In the genomic region with DNA sequence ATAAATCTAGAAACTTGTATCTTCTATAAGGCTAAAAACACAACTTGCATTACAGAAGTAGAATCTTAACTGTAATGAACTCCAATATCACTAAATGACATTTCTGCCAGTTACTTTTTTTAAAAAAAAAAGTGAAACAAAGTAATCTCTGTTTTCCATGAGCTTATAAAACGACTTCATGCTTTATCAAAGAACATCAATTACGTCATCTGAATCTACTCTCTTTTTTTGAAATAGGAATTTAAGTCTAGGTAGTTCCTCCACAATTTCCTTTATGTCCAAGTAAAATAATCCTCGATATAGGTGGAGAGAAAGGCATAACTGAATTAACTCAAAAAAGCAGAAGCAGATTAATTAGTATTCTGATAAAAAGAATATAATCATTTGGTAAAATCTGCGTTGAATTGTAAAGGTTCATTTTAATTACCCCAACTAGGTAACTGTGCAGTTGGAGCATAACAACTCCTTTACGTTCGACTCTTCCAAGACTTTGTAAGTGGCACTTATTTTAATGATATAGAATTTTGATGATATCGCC, we compare ENCODE assay signal across 9 cellular contexts. TPM values are rescaled to one million over a fixed set of nuclear protein-coding genes. Genes with fewer than 3 reads are reported as not detected.
A peak's percentile ranks its signal among the peaks of the same experiment; 100 is the strongest.
DNase-seq lines count a peak whose midpoint lies in the region; ATAC-seq and TF ChIP-seq lines count a peak whose summit lies in the region.
"Had no signal": no experiment of that assay in that cellular context is flagged by ENCODE, and none has a peak within 500 bp of the region (broad histone marks: within the 10 kb centered on the region; RNA-seq: fewer than 3 reads in every experiment).

No MANE protein-coding gene starts in this region.

- H3K27me3 Mint-ChIP-seq in natural killer cell treated with Interleukin-12 subunit alpha and Interleukin-12 subunit beta and Interleukin-15 and Interleukin-18, amount 100 ng/mL, for 72 hours, result peaks cover 30 to 42% of the 10 kb centered on the region in 2 donors

- peak overlapping the region; percentile 94 for H3K4me3 Mint-ChIP-seq in natural killer cell treated with Interleukin-12 subunit alpha and Interleukin-12 subunit beta and Interleukin-15 and Interleukin-18, amount 100 ng/mL, for 72 hours

- no peak for ATAC-seq in natural killer cell treated with Interleukin-12 subunit alpha and Interleukin-12 subunit beta and Interleukin-15 and Interleukin-18, amount 100 ng/mL, for 72 hours
- no peak for ATAC-seq in GM19397 (IDR thresholded peaks at IDR 0.05; ENCODE audit: unreplicated experiment)

- H3K9me2 ChIP-seq in MM.1S (replicated peaks; ENCODE audit: insufficient read depth, low read length), result no peaks in the 10 kb centered on the region

- H3K4me1 ChIP-seq in MM.1S (ENCODE audit: low read length), result no peaks in the 10 kb centered on the region
- H3K4me1 ChIP-seq in ectodermal cell (ENCODE audit: control insufficient read depth, insufficient read depth, low read length), result peaks cover 11% of the 10 kb centered on the region

- peak overlapping the region; percentile 84 for H3K4me2 ChIP-seq in MM.1S (ENCODE audit: low read depth, low read length)

- H3K27ac Mint-ChIP-seq in natural killer cell treated with Interleukin-12 subunit alpha and Interleukin-12 subunit beta and Interleukin-15 and Interleukin-18, amount 100 ng/mL, for 72 hours, result no peak overlapping the region

- 13 to 39% methylated on average over 4 to 7 of the region's 7 CpGs for WGBS in ectodermal cell, 2 experiments

- CTCF ChIA-PET in AG04450 (lab: Charles Lee), result interaction anchor here (0.7 to 1.5 kb wide), 5 partner anchors 10 to 113 kb away, joined by 3 to 11 read pairs (median 4); no protein-coding TSS in a partner anchor

- no peaks in the 10 kb centered on the region for H3K36me3 Mint-ChIP-seq in natural killer cell treated with Interleukin-12 subunit alpha and Interleukin-12 subunit beta and Interleukin-15 and Interleukin-18, amount 100 ng/mL, for 72 hours

- H3K27ac ChIP-seq in AG04450 (ENCODE audit: low read depth, low read length), result no peak overlapping the region
- no peak overlapping the region for H3K27ac ChIP-seq in MM.1S (ENCODE audit: low read length)
- H3K27ac ChIP-seq in ectodermal cell (ENCODE audit: insufficient read depth, low read depth, low read length, poor library complexity, severe bottlenecking), result no peak overlapping the region

- DNase-seq in AG04450 (ENCODE audit: low read depth, low spot score) (no peak), MM.1S (no peak), NCI-H2227 treated with DMSO at 0.1 percent for 48 hours (lab: John Stamatoyannopoulos, UW) (no peak)
- no peak for DNase-seq in natural killer cell treated with Interleukin-12 subunit alpha and Interleukin-12 subunit beta and Interleukin-15 and Interleukin-18, amount 100 ng/mL, for 72 hours (ENCODE audit: low spot score)
- DNase-seq in stimulated activated CD4-positive, alpha-beta T cell treated with anti-CD3 and anti-CD28 coated beads, Interleukin-15, amount 100 ng/mL, for 24 hours, result no peak
- no peak for DNase-seq in stimulated activated CD4-positive, alpha-beta T cell treated with anti-CD3 and anti-CD28 coated beads, Interleukin-1b, Interleukin-23, amount 100 ng/mL, for 48 hours
- DNase-seq: NCI-H1092 had no signal

- peaks cover 8 to 11% of the 10 kb centered on the region in 2 donors for H3K4me1 Mint-ChIP-seq in natural killer cell treated with Interleukin-12 subunit alpha and Interleukin-12 subunit beta and Interleukin-15 and Interleukin-18, amount 100 ng/mL, for 72 hours (ENCODE audit: low read depth in 2 of 2)

- H3F3A ChIP-seq in MM.1S (ENCODE audit: insufficient read depth, low read length), result peaks cover 6% of the 10 kb centered on the region; the same call in 1 of the 2 replicates

- H3K79me2 ChIP-seq in MM.1S (ENCODE audit: low read length), result no peaks in the 10 kb centered on the region

- H2AFZ ChIP-seq in MM.1S (ENCODE audit: low read length), result peak overlapping the region; percentile 84

- no peaks in the 10 kb centered on the region for H4K20me1 ChIP-seq in MM.1S (ENCODE audit: insufficient read depth, low read length)

- H3K36me3 ChIP-seq in MM.1S (replicated peaks; ENCODE audit: insufficient read depth, low read length) (no peaks in the 10 kb centered on the region), ectodermal cell (ENCODE audit: control insufficient read depth, insufficient read depth, low read length) (no peaks in the 10 kb centered on the region)

- H3K27me3 ChIP-seq in AG04450 (ENCODE audit: control insufficient read depth, insufficient read depth, low read length) (no peaks in the 10 kb centered on the region), MM.1S (replicated peaks; ENCODE audit: insufficient read depth, low read length) (peaks cover 13% of the 10 kb centered on the region; the same call in 1 of the 2 replicates), ectodermal cell (ENCODE audit: control insufficient read depth, insufficient read depth, low read length, poor library complexity, severe bottlenecking) (peaks cover 12% of the 10 kb centered on the region)

- POLR2A ChIA-PET in AG04450 (lab: Yijun Ruan, JAX), result interaction anchor here (1.0 kb wide), 1 partner anchor 33 kb away, joined by 3 read pairs; no protein-coding TSS in a partner anchor

- no peak overlapping the region; the same call in 1 of the 2 replicates for H3K9ac ChIP-seq in MM.1S (ENCODE audit: low read length)

- no peaks in the 10 kb centered on the region for H3K9me3 Mint-ChIP-seq in natural killer cell treated with Interleukin-12 subunit alpha and Interleukin-12 subunit beta and Interleukin-15 and Interleukin-18, amount 100 ng/mL, for 72 hours

- peak overlapping the region; percentile 85 for H3K4me3 ChIP-seq in AG04450 (ENCODE audit: low read depth, low read length)
- peak overlapping the region; percentile 70 for H3K4me3 ChIP-seq in MM.1S (ENCODE audit: low read length)
- H3K4me3 ChIP-seq in ectodermal cell (ENCODE audit: insufficient read depth, low read depth, low read length), result peak overlapping the region; percentile 84

- TF ChIP-seq CTCF in AG04450 (IDR thresholded peaks at IDR 0.05; ENCODE audit: low read depth, low read length) (no peak), MM.1S (IDR thresholded peaks at IDR 0.05; ENCODE audit: low read length) (no peak)

- H3K9me3 ChIP-seq in AG04450 (ENCODE audit: control insufficient read depth, insufficient read depth, low read length) (no peaks in the 10 kb centered on the region), MM.1S (replicated peaks; ENCODE audit: insufficient read depth, low read length) (no peaks in the 10 kb centered on the region), ectodermal cell (ENCODE audit: control insufficient read depth, low read length) (no peaks in the 10 kb centered on the region)

RNA-seq across cellular contexts. Expression of gene UACA, which starts 1.4 kb away (rescaled TPM):
- polyA plus RNA-seq in AG04450 (2011; rRNA removed), result 133 and 134 TPM in 2 replicates
- polyA minus RNA-seq in AG04450 (2011; rRNA and poly(A)+ RNA removed), result 462 and 501 TPM in 2 replicates
- polyA plus RNA-seq in ectodermal cell (2013, experiment 1 of 4), result 35.5 TPM
- polyA plus RNA-seq in ectodermal cell (2013, experiment 2 of 4), result 29.4 TPM
- polyA plus RNA-seq in ectodermal cell (2013, experiment 3 of 4), result 31.5 TPM
- polyA plus RNA-seq in ectodermal cell (2013, experiment 4 of 4), result 34.2 TPM
- 1 to 10 TPM; 2.5 to 3.6 TPM for total RNA-seq in natural killer cell treated with Interleukin-12 subunit alpha and Interleukin-12 subunit beta and Interleukin-15 and Interleukin-18, amount 100 ng/mL, for 72 hours
